1 cellular context compared by ENCODE assay signal in genomic region chr1:10555635-10556429, GRCh38.
TF ChIP-seq lines count a peak whose summit lies in the region.

No MANE protein-coding gene starts in this region.

TF ChIP-seq in K562, 482 proteins besides CTCF, POLR2A, EP300 and RAD21 (continued from another document):
- TF ChIP-seq ZFP91 (CRISPR knock-in tag; IDR thresholded peaks at IDR 0.05) (no peak), HNRNPUL1 (IDR thresholded peaks at IDR 0.05; ENCODE audit: low read length) (no peak), ZBTB1 (CRISPR knock-in tag; IDR thresholded peaks at IDR 0.05; ENCODE audit: borderline replicate concordance, low read depth) (no peak), NFXL1 (CRISPR knock-in tag; IDR thresholded peaks at IDR 0.05) (no peak), MCM3 (IDR thresholded peaks at IDR 0.05) (no peak), FOXO4 (CRISPR knock-in tag; IDR thresholded peaks at IDR 0.05) (no peak), FOS (IDR thresholded peaks at IDR 0.05; ENCODE audit: extremely low read depth, insufficient read length) (no peak), MTA1 (IDR thresholded peaks at IDR 0.05; ENCODE audit: borderline replicate concordance) (0 out of 2 replicates have a peak, but pooled peaks have one; percentile 16), ID3 (CRISPR knock-in tag; IDR thresholded peaks at IDR 0.05) (no peak), ID3 (tag; IDR thresholded peaks at IDR 0.05) (0 out of 2 replicates have a peak, but pooled peaks have one; percentile 21), ADNP (tag; IDR thresholded peaks at IDR 0.05) (no peak), WHSC1 (IDR thresholded peaks at IDR 0.05; ENCODE audit: low read length) (peak; percentile 57), TEAD1 (CRISPR knock-in tag; IDR thresholded peaks at IDR 0.05) (peak in 1 of 2 experiments; percentile 73; a peak in 1 of 4 replicates), MYC (IDR thresholded peaks at IDR 0.05; ENCODE audit: low read depth, low read length) (no peak), MYC (CRISPR knock-in tag; IDR thresholded peaks at IDR 0.05; ENCODE audit: borderline replicate concordance, low read depth) (0 out of 2 replicates have a peak, but pooled peaks have one; percentile 27), ZFP36 (IDR thresholded peaks at IDR 0.05; ENCODE audit: low read depth, low read length, partially characterized antibody) (no peak), ZBTB40 (IDR thresholded peaks at IDR 0.05) (0 out of 2 replicates have a peak, but pooled peaks have one; percentile 8), ZBTB40 (CRISPR knock-in tag; IDR thresholded peaks at IDR 0.05) (no peak), SMARCA5 (IDR thresholded peaks at IDR 0.05) (no peak), BMI1 (IDR thresholded peaks at IDR 0.05; ENCODE audit: low read length) (no peak), ELK3 (CRISPR knock-in tag; IDR thresholded peaks at IDR 0.05) (no peak), CXXC5 (CRISPR knock-in tag; IDR thresholded peaks at IDR 0.05) (peak; percentile 47), HOMEZ (CRISPR knock-in tag; IDR thresholded peaks at IDR 0.05) (no peak), SOX6 (IDR thresholded peaks at IDR 0.05) (peak; percentile 12; the same call in 1 of the 2 replicates), ZNF583 (CRISPR knock-in tag; IDR thresholded peaks at IDR 0.05) (no peak), ZBTB7A (IDR thresholded peaks at IDR 0.05; ENCODE audit: borderline replicate concordance, control insufficient read depth, low read depth, low read length) (0 out of 2 replicates have a peak, but pooled peaks have one; percentile 22), CTBP1 (IDR thresholded peaks at IDR 0.05; ENCODE audit: borderline replicate concordance) (peak; percentile 73), MBD1 (CRISPR knock-in tag; IDR thresholded peaks at IDR 0.05) (peak; percentile 67; the same call in 1 of the 2 replicates), POLR2B (IDR thresholded peaks at IDR 0.05; ENCODE audit: low read depth, partially characterized antibody) (no peak), CBFB (CRISPR knock-in tag; IDR thresholded peaks at IDR 0.05) (0 out of 2 replicates have a peak, but pooled peaks have one; percentile 74), ATF7 (IDR thresholded peaks at IDR 0.05) (peak; percentile 38), KLF1 (tag; IDR thresholded peaks at IDR 0.05) (0 out of 2 replicates have a peak, but pooled peaks have one; percentile 4)
